18 cellular contexts compared by ENCODE assay signal in the genomic region with DNA sequence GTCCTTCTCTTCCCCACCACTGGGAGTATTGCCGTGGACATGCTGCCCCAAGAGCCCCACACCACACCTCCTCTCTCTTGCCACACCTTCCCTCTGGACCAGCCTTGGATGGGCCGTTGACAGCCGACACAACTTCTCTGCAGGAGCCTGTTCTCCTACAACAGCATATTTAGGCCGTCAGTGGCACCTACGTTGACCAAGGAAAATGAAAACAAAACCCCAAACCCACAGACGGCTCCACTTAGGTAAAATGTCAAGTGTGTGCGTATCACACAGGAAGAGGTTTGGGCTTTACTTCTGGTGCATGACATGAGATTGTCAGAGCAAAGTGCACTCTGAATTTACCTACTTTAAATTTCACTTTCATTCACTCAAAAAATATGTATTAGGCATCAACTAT.
DNase-seq lines count a peak whose midpoint lies in the region; ATAC-seq, FAIRE-seq and TF ChIP-seq lines count a peak whose summit lies in the region.
"Had no signal": no experiment of that assay in that cellular context is flagged by ENCODE, and none has a peak within 500 bp of the region (broad histone marks: within the 10 kb centered on the region; RNA-seq: fewer than 3 reads in every experiment).

No MANE protein-coding gene starts in this region.

- H3K4me3 Mint-ChIP-seq in CD8-positive, alpha-beta T cell: peak overlapping the region; percentile 30
- H3K4me3 Mint-ChIP-seq in activated T-helper 2 cell treated with anti-CD3 and anti-CD28 coated beads, Interferon-gamma antibody, Interleukin-2, Interleukin-4, amounts not matched to agents 10 μg/mL and 5 μg/mL and 100 μg/mL, durations not matched to agents 14 hours and 24 hours and 36 hours (ENCODE audit: low read depth): no peak overlapping the region
- H3K4me3 Mint-ChIP-seq in natural killer cell: peak overlapping the region; percentile 89
- H3K4me3 Mint-ChIP-seq: nephron progenitor cell; stimulated activated naive CD8-positive, alpha-beta T cell treated with anti-CD3 and anti-CD28 coated beads, Interleukin-15, Interleukin-2, amounts not matched to agents 100 ng/mL and 50 ng/mL, for 24 hours had no signal

- TF ChIP-seq CTCF in CD8-positive, alpha-beta T cell (IDR thresholded peaks at IDR 0.05): no peak
- TF ChIP-seq CTCF in natural killer cell (IDR thresholded peaks at IDR 0.05) (no peak), dorsolateral prefrontal cortex (IDR thresholded peaks at IDR 0.05 in 54 of 56, conservative IDR thresholded peaks at IDR 0.05 in 2 of 56; ENCODE audit: low read depth in 1 of 56, partially characterized antibody in 56 of 56) (no peak)

- peak overlapping the region; percentile 80 for H3K27ac Mint-ChIP-seq in CD8-positive, alpha-beta T cell
- peak overlapping the region; percentile 56 for H3K27ac Mint-ChIP-seq in activated T-helper 2 cell treated with anti-CD3 and anti-CD28 coated beads, Interferon-gamma antibody, Interleukin-2, Interleukin-4, amounts not matched to agents 10 μg/mL and 5 μg/mL and 100 μg/mL, durations not matched to agents 14 hours and 24 hours and 36 hours
- H3K27ac Mint-ChIP-seq in natural killer cell: peak overlapping the region; percentile 82
- H3K27ac Mint-ChIP-seq: nephron progenitor cell; progenitor cell of endocrine pancreas; stimulated activated naive CD8-positive, alpha-beta T cell treated with anti-CD3 and anti-CD28 coated beads, Interleukin-15, Interleukin-2, amounts not matched to agents 100 ng/mL and 50 ng/mL, for 24 hours had no signal

- H3K4me1 Mint-ChIP-seq in CD8-positive, alpha-beta T cell (ENCODE audit: low read depth): peaks cover 25% of the 10 kb centered on the region
- H3K4me1 Mint-ChIP-seq in activated T-helper 2 cell treated with anti-CD3 and anti-CD28 coated beads, Interferon-gamma antibody, Interleukin-2, Interleukin-4, amounts not matched to agents 10 μg/mL and 5 μg/mL and 100 μg/mL, durations not matched to agents 14 hours and 24 hours and 36 hours (ENCODE audit: low read depth): peaks cover 9% of the 10 kb centered on the region
- peaks cover 37 to 40% of the 10 kb centered on the region in 2 donors for H3K4me1 Mint-ChIP-seq in natural killer cell

- intact Hi-C loops in CD8-positive, alpha-beta T cell (cut with DNase I, micrococcal nuclease): no loop called here
- intact Hi-C loops in activated T-helper 2 cell treated with anti-CD3 and anti-CD28 coated beads, Interferon-gamma antibody, Interleukin-2, Interleukin-4, amounts not matched to agents 10 μg/mL and 5 μg/mL and 100 μg/mL, durations not matched to agents 14 hours and 24 hours and 36 hours (cut with micrococcal nuclease): no loop called here
- intact Hi-C loops in natural killer cell (cut with micrococcal nuclease): loop anchor here (2.0 kb wide), 1 partner anchor 49 kb away; no protein-coding TSS in a partner anchor
- intact Hi-C loops in dorsolateral prefrontal cortex (cut with DNase I): loop anchor here in 1 of 2 donors (10.0 kb wide), 1 partner anchor 137 kb away; no protein-coding TSS in a partner anchor

- POLR2A ChIA-PET in CD8-positive, alpha-beta T cell (lab: Charles Lee): no interaction called here

- H3K36me3 Mint-ChIP-seq in CD8-positive, alpha-beta T cell: peaks cover 25% of the 10 kb centered on the region
- peaks cover 4% of the 10 kb centered on the region for H3K36me3 Mint-ChIP-seq in activated T-helper 2 cell treated with anti-CD3 and anti-CD28 coated beads, Interferon-gamma antibody, Interleukin-2, Interleukin-4, amounts not matched to agents 10 μg/mL and 5 μg/mL and 100 μg/mL, durations not matched to agents 14 hours and 24 hours and 36 hours (ENCODE audit: low read depth)
- peaks cover 10% of the 10 kb centered on the region for H3K36me3 Mint-ChIP-seq in natural killer cell

- no peaks in the 10 kb centered on the region for H3K27me3 ChIP-seq in CD8-positive, alpha-beta T cell (ENCODE audit: insufficient read depth, low read length)
- no peaks in the 10 kb centered on the region for H3K27me3 ChIP-seq in dorsolateral prefrontal cortex
- H3K27me3 ChIP-seq: transverse colon had no signal

- H3K27me3 Mint-ChIP-seq in CD8-positive, alpha-beta T cell (ENCODE audit: low read depth): no peaks in the 10 kb centered on the region
- peaks cover 6% of the 10 kb centered on the region for H3K27me3 Mint-ChIP-seq in activated T-helper 2 cell treated with anti-CD3 and anti-CD28 coated beads, Interferon-gamma antibody, Interleukin-2, Interleukin-4, amounts not matched to agents 10 μg/mL and 5 μg/mL and 100 μg/mL, durations not matched to agents 14 hours and 24 hours and 36 hours (ENCODE audit: low read depth)
- peaks cover 29 to 31% of the 10 kb centered on the region in 2 donors for H3K27me3 Mint-ChIP-seq in natural killer cell (ENCODE audit: low read depth in 2 of 2)
- H3K27me3 Mint-ChIP-seq: progenitor cell of endocrine pancreas had no signal

- DNase-seq in CD8-positive, alpha-beta T cell: no peak
- no peak for DNase-seq in GM12891 (ENCODE audit: insufficient read length, low spot score)
- no peak for DNase-seq in activated T-helper 2 cell treated with anti-CD3 and anti-CD28 coated beads, Interferon-gamma antibody, Interleukin-2, Interleukin-4, amounts not matched to agents 10 μg/mL and 5 μg/mL and 100 μg/mL, durations not matched to agents 14 hours and 24 hours and 36 hours (ENCODE audit: low spot score)
- peak; percentile 43 for DNase-seq in natural killer cell
- no peak for DNase-seq in dorsolateral prefrontal cortex
- no peak for DNase-seq in middle frontal gyrus (ENCODE audit: extremely low spot score, low spot score)
- no peak for DNase-seq in AG08395 (ENCODE audit: low spot score)
- DNase-seq: activated naive CD4-positive, alpha-beta T cell; Karpas-422; mesenchymal stem cell; NCI-H2029; nephron progenitor cell; stimulated activated CD4-positive, alpha-beta T cell treated with anti-CD3 and anti-CD28 coated beads, Interleukin-2, amount 100 ng/mL, for 24 hours; transverse colon had no signal

- peaks cover 3% of the 10 kb centered on the region for H3K9me3 Mint-ChIP-seq in CD8-positive, alpha-beta T cell
- H3K9me3 Mint-ChIP-seq in activated T-helper 2 cell treated with anti-CD3 and anti-CD28 coated beads, Interferon-gamma antibody, Interleukin-2, Interleukin-4, amounts not matched to agents 10 μg/mL and 5 μg/mL and 100 μg/mL, durations not matched to agents 14 hours and 24 hours and 36 hours: peaks cover 5% of the 10 kb centered on the region
- H3K9me3 Mint-ChIP-seq in natural killer cell: peaks cover 2% of the 10 kb centered on the region in 2 donors
- H3K9me3 Mint-ChIP-seq: nephron progenitor cell; stimulated activated naive CD8-positive, alpha-beta T cell treated with anti-CD3 and anti-CD28 coated beads, Interleukin-15, Interleukin-2, amounts not matched to agents 100 ng/mL and 50 ng/mL, for 24 hours had no signal

- H3K4me3 ChIP-seq in CD8-positive, alpha-beta T cell (ENCODE audit: low read depth, low read length): no peak overlapping the region
- no peak overlapping the region for H3K4me3 ChIP-seq in dorsolateral prefrontal cortex
- H3K4me3 ChIP-seq: transverse colon had no signal

- H3K27ac ChIP-seq in CD8-positive, alpha-beta T cell (ENCODE audit: low read depth, low read length): no peak overlapping the region
- H3K27ac ChIP-seq in dorsolateral prefrontal cortex: no peak overlapping the region

- ATAC-seq in CD8-positive, alpha-beta T cell: peak; percentile 62
- peak; percentile 83 to 97 (median 90) for ATAC-seq in natural killer cell
- ATAC-seq: HCT116 had no signal

- TF ChIP-seq POLR2A in GM12891 (IDR thresholded peaks at IDR 0.05; ENCODE audit: low read depth, low read length): no peak

- H3K4me1 ChIP-seq in CD8-positive, alpha-beta T cell (ENCODE audit: insufficient read depth, low read length): peaks cover 11% of the 10 kb centered on the region

- CTCF ChIA-PET in CD8-positive, alpha-beta T cell (lab: Charles Lee): no interaction called here

- no peaks in the 10 kb centered on the region for H3K36me3 ChIP-seq in CD8-positive, alpha-beta T cell (ENCODE audit: insufficient read depth, low read length)

- FAIRE-seq in GM12891 (lab: Jason Lieb, UNC): peak; percentile 77
- FAIRE-seq: endometrium had no signal

- no peaks in the 10 kb centered on the region for H3K9me3 ChIP-seq in CD8-positive, alpha-beta T cell (ENCODE audit: low read length)
- H3K9me3 ChIP-seq: transverse colon had no signal

TF ChIP-seq in GM12891, 5 proteins besides CTCF, POLR2A, EP300 and RAD21:
- TF ChIP-seq POLR2AphosphoS5 (IDR thresholded peaks at IDR 0.05; ENCODE audit: low read depth, low read length) (no peak), TAF1 (IDR thresholded peaks at IDR 0.05; ENCODE audit: low read depth, low read length) (no peak), POU2F2 (IDR thresholded peaks at IDR 0.05; ENCODE audit: low read depth, low read length) (no peak), PAX5 (IDR thresholded peaks at IDR 0.05; ENCODE audit: insufficient read depth, low read length, severe bottlenecking) (no peak), SPI1 (IDR thresholded peaks at IDR 0.05; ENCODE audit: low read depth, low read length) (no peak)
